Comparison of ENCODE assay signal across 10 cellular contexts in genomic region chr11:131246589-131247164, GRCh38.
DNase-seq lines count a peak whose midpoint lies in the region; ATAC-seq and TF ChIP-seq lines count a peak whose summit lies in the region.
"Had no signal": no experiment of that assay in that cellular context is flagged by ENCODE, and none has a peak within 500 bp of the region (broad histone marks: within the 10 kb centered on the region; RNA-seq: fewer than 3 reads in every experiment).

No MANE protein-coding gene starts in this region.

- peaks cover 37% of the 10 kb centered on the region for H3K27me3 Mint-ChIP-seq in nephron (ENCODE audit: low read depth)

- H3K4me1 Mint-ChIP-seq in nephron = peaks cover 65% of the 10 kb centered on the region

- no peak overlapping the region for H3K4me3 Mint-ChIP-seq in nephron

- no peak overlapping the region for H3K27ac Mint-ChIP-seq in nephron

- H3K36me3 Mint-ChIP-seq in nephron (ENCODE audit: low read depth) = no peaks in the 10 kb centered on the region

- no peak overlapping the region for H3K4me3 ChIP-seq in GM12864 (ENCODE audit: low read depth, low read length)
- H3K4me3 ChIP-seq in epithelial cell of proximal tubule (ENCODE audit: low read depth, low read length) = no peak overlapping the region
- H3K4me3 ChIP-seq: tibial artery had no signal

- no peak for ATAC-seq in HG02588 (IDR thresholded peaks at IDR 0.05; ENCODE audit: unreplicated experiment)
- ATAC-seq in HG03432 (IDR thresholded peaks at IDR 0.05; ENCODE audit: unreplicated experiment) = no peak

- TF ChIP-seq CTCF in GM12864 (IDR thresholded peaks at IDR 0.05; ENCODE audit: low read depth, low read length, missing control alignments) (peak; percentile 69), epithelial cell of proximal tubule (conservative IDR thresholded peaks at IDR 0.05; ENCODE audit: low read depth, low read length) (peak; percentile 61), nephron (IDR thresholded peaks at IDR 0.05; ENCODE audit: unreplicated experiment in 3 of 3) (peak; percentile 18 to 65 (median 30))

- H3K9me3 Mint-ChIP-seq in nephron = peaks cover 3% of the 10 kb centered on the region

- DNase-seq in GM12864 (ENCODE audit: low read depth) (no peak), MV-4-11 (lab: John Stamatoyannopoulos, UW) (peak; percentile 15), epithelial cell of proximal tubule (ENCODE audit: low read depth) (no peak), AG08396 (ENCODE audit: low spot score) (no peak), GM19240 (ENCODE audit: insufficient read length, low spot score) (no peak)
- DNase-seq: activated CD8-positive, alpha-beta memory T cell treated with anti-CD3 and anti-CD28 coated beads for 24 hours had no signal
